26 cellular contexts compared by ENCODE assay signal in genomic region chr22:30382340-30382739, GRCh38.
"Had no signal": no experiment of that assay in that cellular context is flagged by ENCODE, and none has a peak within 500 bp of the region (broad histone marks: within the 10 kb centered on the region; RNA-seq: fewer than 3 reads in every experiment).

No MANE protein-coding gene starts in this region.

- H3K9me3 ChIP-seq: lower lobe of right lung, neutrophil, psoas muscle, right lobe of liver, tibial nerve, uterus had no signal

- H3K79me2 ChIP-seq: parathyroid adenoma had no signal

- ATAC-seq: lower lobe of right lung; natural killer cell; psoas muscle; right lobe of liver; stimulated activated memory B cell treated with anti-CD40 and anti-IgM and Interleukin-4, amounts not matched to agents 10 μg/mL and 1 μg/mL and 100 μg/mL, for 72 hours had no signal

- H3K27ac ChIP-seq: lower lobe of right lung, neural progenitor cell, neutrophil, parathyroid adenoma, psoas muscle, right lobe of liver, tibial nerve, uterus had no signal

- H3K27me3 ChIP-seq: neural progenitor cell, neutrophil, right lobe of liver, tibial nerve, uterus had no signal

- H3K4me3 ChIP-seq: lower lobe of right lung, neural progenitor cell, psoas muscle, right lobe of liver, smooth muscle cell, tibial nerve, uterus had no signal

- H3K36me3 ChIP-seq: neural progenitor cell, right lobe of liver, uterus had no signal

- H3K4me2 ChIP-seq: neural progenitor cell, smooth muscle cell had no signal

- H2AFZ ChIP-seq: neural progenitor cell, parathyroid adenoma had no signal

- DNase-seq: hypothalamus; immature natural killer cell; kidney; lower lobe of right lung; mammary epithelial cell; mesenchymal stem cell; naive B cell; natural killer cell; nephron progenitor cell; occipital lobe; psoas muscle; right lobe of liver; stimulated activated CD4-positive, alpha-beta T cell treated with anti-CD3 and anti-CD28 coated beads, Interleukin-1b, Interleukin-23, amount 100 ng/mL, for 48 hours; stimulated activated CD4-positive, alpha-beta T cell treated with anti-CD3 and anti-CD28 coated beads, Interleukin-2, amount 100 ng/mL, for 48 hours; stimulated activated CD4-positive, alpha-beta T cell treated with anti-CD3 and anti-CD28 coated beads, Interleukin-4, amount 100 ng/mL, for 4 hours; stimulated activated CD8-positive, alpha-beta memory T cell treated with anti-CD3 and anti-CD28 coated beads, Interleukin-4, amount 100 ng/mL, for 48 hours; stimulated activated naive CD4-positive, alpha-beta T cell treated with Interleukin-2 at 50 U/mL for 16 hours; stimulated activated naive CD8-positive, alpha-beta T cell treated with anti-CD3 and anti-CD28 coated beads, Interleukin-15, amount 100 ng/mL, for 72 hours; substantia nigra; uterus had no signal

- H3K9ac ChIP-seq: neural progenitor cell, parathyroid adenoma had no signal
